ENCODE assay signal across 9 cellular contexts in the genomic region with DNA sequence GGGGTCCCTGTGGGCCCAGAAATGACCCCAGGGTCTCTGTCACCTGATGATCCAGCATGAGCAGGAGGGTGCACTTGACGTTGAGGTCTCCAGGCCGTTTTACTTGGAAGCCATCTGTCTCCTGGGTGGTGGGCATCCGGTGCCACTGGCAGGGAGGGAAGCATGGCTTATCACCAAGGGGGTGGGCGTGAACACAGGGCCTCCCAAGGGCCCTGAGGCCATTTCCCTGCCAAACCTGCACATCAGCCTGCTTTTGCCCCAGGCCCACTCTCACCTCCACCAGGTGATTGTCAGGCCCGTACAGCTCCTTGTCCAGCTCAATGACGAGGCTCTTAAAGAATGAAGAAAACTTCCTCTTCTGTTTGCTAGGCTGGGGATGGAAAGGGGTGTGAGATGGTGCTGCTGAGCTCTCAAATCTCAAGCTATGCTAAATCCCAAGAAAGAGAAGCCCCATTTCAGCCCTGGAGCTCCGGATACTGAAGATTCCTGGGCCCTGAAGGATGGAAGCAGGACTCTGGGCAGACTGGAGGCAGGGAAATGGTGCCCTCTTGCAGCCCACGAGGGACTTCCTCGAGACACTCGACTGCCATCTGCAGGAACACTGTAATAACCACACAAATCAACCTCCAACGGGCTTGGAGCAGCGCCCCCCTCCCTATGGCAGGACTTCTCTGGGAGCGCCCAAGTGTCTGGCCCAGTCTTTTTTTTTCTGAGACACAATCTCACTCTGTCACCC. TPM values are rescaled to one million over a fixed set of nuclear protein-coding genes. Genes with fewer than 3 reads are reported as not detected.
A peak's percentile ranks its signal among the peaks of the same experiment; 100 is the strongest.
DNase-seq lines count a peak whose midpoint lies in the region; ATAC-seq, FAIRE-seq and TF ChIP-seq lines count a peak whose summit lies in the region.
"Had no signal": no experiment of that assay in that cellular context is flagged by ENCODE, and none has a peak within 500 bp of the region (broad histone marks: within the 10 kb centered on the region; RNA-seq: fewer than 3 reads in every experiment).

No MANE protein-coding gene starts in this region.

- peak; percentile 67 for TF ChIP-seq CTCF in AG10803 (conservative IDR thresholded peaks at IDR 0.05; ENCODE audit: low read length)
- TF ChIP-seq CTCF in PC-3 (conservative IDR thresholded peaks at IDR 0.05; ENCODE audit: low read depth, low read length), result peak; percentile 95
- TF ChIP-seq CTCF in pancreas (IDR thresholded peaks at IDR 0.05), result peak in 1 of 4 donors; percentile 13

- DNase-seq in AG10803 (ENCODE audit: low read depth) (peak; percentile 81), HUDEP-2 (lab: John Stamatoyannopoulos, UW; ENCODE audit: unreplicated experiment in 76 of 76) (peak in 66 of 76 experiments; percentile 9 to 76 (median 38)), PC-3 (peak; percentile 92), fibroblast of peridontal ligament (ENCODE audit: extremely low read depth) (peak; percentile 66), pancreas (peak in 1 of 6 donors; percentile 51)
- peak; percentile 65 for DNase-seq in activated T-helper 2 cell treated with anti-CD3 and anti-CD28 coated beads, Interferon-gamma antibody, Interleukin-2, Interleukin-4, amounts not matched to agents 10 μg/mL and 5 μg/mL and 100 μg/mL, durations not matched to agents 14 hours and 24 hours and 36 hours (ENCODE audit: low spot score)

- no peaks in the 10 kb centered on the region for H3K27me3 Mint-ChIP-seq in activated T-helper 2 cell treated with anti-CD3 and anti-CD28 coated beads, Interferon-gamma antibody, Interleukin-2, Interleukin-4, amounts not matched to agents 10 μg/mL and 5 μg/mL and 100 μg/mL, durations not matched to agents 14 hours and 24 hours and 36 hours (ENCODE audit: low read depth)

- BruUV-seq in PC-3 (replicated peaks; lab: Mats Ljungman, UMichigan), result no TSS peak

- 48 to 53% methylated on average over 13 of the region's 13 CpGs for WGBS in pancreas, 2 donors

- intact Hi-C loops in PC-3 (cut with micrococcal nuclease) (no loop called here), pancreas (cut with DNase I) (no loop called here)
- intact Hi-C loops in activated T-helper 2 cell treated with anti-CD3 and anti-CD28 coated beads, Interferon-gamma antibody, Interleukin-2, Interleukin-4, amounts not matched to agents 10 μg/mL and 5 μg/mL and 100 μg/mL, durations not matched to agents 14 hours and 24 hours and 36 hours (cut with micrococcal nuclease), result no loop called here

- H3K4me2 ChIP-seq in PC-3 (ENCODE audit: low read length), result no peak overlapping the region

- FAIRE-seq in pancreas (lab: Jason Lieb, UNC), result no peak

- CTCF ChIA-PET in PC-3 (lab: Charles Lee), result interaction anchor here (0.5 to 0.7 kb wide), 5 partner anchors 20 to 249 kb away, joined by 3 to 5 read pairs (median 4); partner anchors contain the start of gene CCDC47

- H3K27ac ChIP-seq in PC-3 (ENCODE audit: low read length) (no peak overlapping the region), pancreas (no peak overlapping the region)

- H3K9me3 Mint-ChIP-seq in activated T-helper 2 cell treated with anti-CD3 and anti-CD28 coated beads, Interferon-gamma antibody, Interleukin-2, Interleukin-4, amounts not matched to agents 10 μg/mL and 5 μg/mL and 100 μg/mL, durations not matched to agents 14 hours and 24 hours and 36 hours, result no peaks in the 10 kb centered on the region

- H3K9me2 ChIP-seq in PC-3 (replicated peaks; ENCODE audit: low read length), result no peaks in the 10 kb centered on the region

- no peak overlapping the region for H3K4me3 Mint-ChIP-seq in activated T-helper 2 cell treated with anti-CD3 and anti-CD28 coated beads, Interferon-gamma antibody, Interleukin-2, Interleukin-4, amounts not matched to agents 10 μg/mL and 5 μg/mL and 100 μg/mL, durations not matched to agents 14 hours and 24 hours and 36 hours (ENCODE audit: low read depth)

- H3K4me1 ChIP-seq in PC-3 (ENCODE audit: insufficient read depth, low read length) (peaks cover 18% of the 10 kb centered on the region), pancreas (peaks cover 20 to 24% (median 22%) of the 10 kb centered on the region in 3 donors)

- H3K79me2 ChIP-seq in PC-3 (ENCODE audit: low read length), result peaks cover 40% of the 10 kb centered on the region

- H4K20me1 ChIP-seq in PC-3 (ENCODE audit: low read length), result peaks cover 4% of the 10 kb centered on the region; the same call in 1 of the 2 replicates

- H3K4me1 Mint-ChIP-seq in activated T-helper 2 cell treated with anti-CD3 and anti-CD28 coated beads, Interferon-gamma antibody, Interleukin-2, Interleukin-4, amounts not matched to agents 10 μg/mL and 5 μg/mL and 100 μg/mL, durations not matched to agents 14 hours and 24 hours and 36 hours (ENCODE audit: low read depth), result peaks cover 37% of the 10 kb centered on the region

- no peaks in the 10 kb centered on the region for H3K27me3 ChIP-seq in PC-3 (ENCODE audit: low read length)
- no peaks in the 10 kb centered on the region for H3K27me3 ChIP-seq in pancreas

- POLR2A ChIA-PET in PC-3 (lab: Charles Lee; ENCODE audit: unreplicated experiment), result no interaction called here

- peaks cover 63% of the 10 kb centered on the region for H3K36me3 ChIP-seq in PC-3 (ENCODE audit: low read depth, low read length)
- H3K36me3 ChIP-seq in pancreas, result peaks cover 0 to 64% (median 54%) of the 10 kb centered on the region in 3 donors

- peak; percentile 70 for ATAC-seq in GM18502 (IDR thresholded peaks at IDR 0.05; ENCODE audit: poor library complexity, unreplicated experiment)
- ATAC-seq in PC-3, result peak; percentile 89
- ATAC-seq in pancreas, result peak in 3 of 4 donors; percentile 29 to 63 (median 50)
- no peak for ATAC-seq in HG02840 (IDR thresholded peaks at IDR 0.05; ENCODE audit: low FRiP score, unreplicated experiment)

- H2AFZ ChIP-seq in PC-3 (ENCODE audit: low read length), result no peak overlapping the region

- H3F3A ChIP-seq in PC-3 (ENCODE audit: low read length, unreplicated experiment), result no peaks in the 10 kb centered on the region

- H3K4me3 ChIP-seq in AG10803 (ENCODE audit: low read length) (no peak overlapping the region), PC-3 (ENCODE audit: low read length) (no peak overlapping the region), pancreas (no peak overlapping the region)

- H3K9ac ChIP-seq in PC-3 (ENCODE audit: low read length), result no peak overlapping the region

- H3K9me3 ChIP-seq in PC-3 (ENCODE audit: low read length) (no peaks in the 10 kb centered on the region), pancreas (no peaks in the 10 kb centered on the region)

- peak overlapping the region; percentile 74 for H3K27ac Mint-ChIP-seq in activated T-helper 2 cell treated with anti-CD3 and anti-CD28 coated beads, Interferon-gamma antibody, Interleukin-2, Interleukin-4, amounts not matched to agents 10 μg/mL and 5 μg/mL and 100 μg/mL, durations not matched to agents 14 hours and 24 hours and 36 hours

- H3K36me3 Mint-ChIP-seq in activated T-helper 2 cell treated with anti-CD3 and anti-CD28 coated beads, Interferon-gamma antibody, Interleukin-2, Interleukin-4, amounts not matched to agents 10 μg/mL and 5 μg/mL and 100 μg/mL, durations not matched to agents 14 hours and 24 hours and 36 hours (ENCODE audit: low read depth), result peaks cover 77% of the 10 kb centered on the region

RNA-seq across cellular contexts. Expression of gene FTSJ3, which starts 7.1 kb away (rescaled TPM):
- total RNA-seq in PC-3 (2014; rRNA removed) (82.4 and 112 TPM in 2 replicates), pancreas (10 to 100 TPM in 5 of 6 donors, 1 to 10 TPM in 1; 8.6 to 23.0 (median 12.8) TPM)
- total RNA-seq in activated T-helper 2 cell treated with anti-CD3 and anti-CD28 coated beads, Interferon-gamma antibody, Interleukin-2, Interleukin-4, amounts not matched to agents 10 μg/mL and 5 μg/mL and 100 μg/mL, durations not matched to agents 14 hours and 24 hours and 36 hours, result 75.0 and 80.7 TPM in 2 replicates
- 10 to 100 TPM; 20.4 to 24.0 TPM for polyA plus RNA-seq in pancreas

RNA-seq across cellular contexts. Expression of gene PSMC5, which starts 7.4 kb away (rescaled TPM):
- 163 and 205 TPM in 2 replicates for total RNA-seq in PC-3 (2014; rRNA removed)
- total RNA-seq in activated T-helper 2 cell treated with anti-CD3 and anti-CD28 coated beads, Interferon-gamma antibody, Interleukin-2, Interleukin-4, amounts not matched to agents 10 μg/mL and 5 μg/mL and 100 μg/mL, durations not matched to agents 14 hours and 24 hours and 36 hours, result 185 and 204 TPM in 2 replicates
- 10 to 100 TPM; 36.5 to 61.1 (median 53.0) TPM for total RNA-seq in pancreas
- 100 to 1,000 TPM; 109 to 154 TPM for polyA plus RNA-seq in pancreas

RNA-seq across cellular contexts. Expression of gene SMARCD2, which starts 7.9 kb away (rescaled TPM):
- 152 and 156 TPM in 2 replicates for total RNA-seq in PC-3 (2014; rRNA removed)
- total RNA-seq in activated T-helper 2 cell treated with anti-CD3 and anti-CD28 coated beads, Interferon-gamma antibody, Interleukin-2, Interleukin-4, amounts not matched to agents 10 μg/mL and 5 μg/mL and 100 μg/mL, durations not matched to agents 14 hours and 24 hours and 36 hours, result 129 and 130 TPM in 2 replicates
- 10 to 100 TPM; 37.6 to 57.3 (median 47.2) TPM for total RNA-seq in pancreas
- 10 to 100 TPM; 38.8 to 51.2 TPM for polyA plus RNA-seq in pancreas

RNA-seq across cellular contexts. Expression of gene CSH2, which starts 38.9 kb away (rescaled TPM):
- total RNA-seq in PC-3 (2014; rRNA removed) (not detected in 2 replicates), pancreas (not detected)
- not detected in 2 replicates for total RNA-seq in activated T-helper 2 cell treated with anti-CD3 and anti-CD28 coated beads, Interferon-gamma antibody, Interleukin-2, Interleukin-4, amounts not matched to agents 10 μg/mL and 5 μg/mL and 100 μg/mL, durations not matched to agents 14 hours and 24 hours and 36 hours
- polyA plus RNA-seq in pancreas, result not detected
- total RNA-seq: subcutaneous adipose tissue had no signal

RNA-seq across cellular contexts. Expression of gene GH2, which starts 47.1 kb away (rescaled TPM):
- total RNA-seq in PC-3 (2014; rRNA removed) (not detected in 2 replicates), pancreas (not detected)
- total RNA-seq in activated T-helper 2 cell treated with anti-CD3 and anti-CD28 coated beads, Interferon-gamma antibody, Interleukin-2, Interleukin-4, amounts not matched to agents 10 μg/mL and 5 μg/mL and 100 μg/mL, durations not matched to agents 14 hours and 24 hours and 36 hours, result not detected in 2 replicates
- not detected for polyA plus RNA-seq in pancreas
- total RNA-seq: subcutaneous adipose tissue had no signal
